Comparison of ENCODE assay signal across 1 cellular context in the genomic region with DNA sequence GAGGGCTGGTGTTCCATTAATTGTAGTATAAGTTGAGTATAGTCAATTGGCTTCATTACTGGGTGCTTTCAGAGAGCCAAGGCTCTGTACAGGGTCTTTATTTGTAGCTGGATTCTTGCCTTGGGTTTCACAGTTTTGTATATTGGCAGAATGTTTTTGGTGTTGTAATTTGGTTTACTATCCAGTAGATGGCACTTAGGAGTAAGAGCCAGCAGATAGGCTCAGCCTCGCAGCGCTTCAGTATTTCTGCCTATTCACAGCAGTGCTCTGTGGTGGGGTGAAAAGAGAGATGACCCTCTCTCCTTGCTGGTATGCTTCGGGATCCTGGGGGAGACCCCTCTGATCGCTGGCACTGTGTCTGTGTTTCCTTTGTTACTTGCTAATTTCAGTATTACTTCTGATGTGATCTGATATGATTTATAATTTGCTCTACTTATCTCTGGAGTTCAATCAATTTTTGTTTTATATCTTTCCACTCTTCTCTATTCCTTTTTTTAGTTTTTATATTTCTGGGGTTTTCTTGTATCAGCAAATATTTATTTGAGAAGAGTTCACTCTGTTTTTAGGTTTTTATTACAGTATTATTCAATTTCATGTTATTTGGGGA.
TF ChIP-seq lines count a peak whose summit lies in the region.

No MANE protein-coding gene starts in this region.

TF ChIP-seq in SK-N-SH treated with all-trans-retinoic acid at 6 μM for 48 hours, 23 proteins besides CTCF, POLR2A, EP300 and RAD21 (continued from another document):
- TF ChIP-seq, protein P1, sequence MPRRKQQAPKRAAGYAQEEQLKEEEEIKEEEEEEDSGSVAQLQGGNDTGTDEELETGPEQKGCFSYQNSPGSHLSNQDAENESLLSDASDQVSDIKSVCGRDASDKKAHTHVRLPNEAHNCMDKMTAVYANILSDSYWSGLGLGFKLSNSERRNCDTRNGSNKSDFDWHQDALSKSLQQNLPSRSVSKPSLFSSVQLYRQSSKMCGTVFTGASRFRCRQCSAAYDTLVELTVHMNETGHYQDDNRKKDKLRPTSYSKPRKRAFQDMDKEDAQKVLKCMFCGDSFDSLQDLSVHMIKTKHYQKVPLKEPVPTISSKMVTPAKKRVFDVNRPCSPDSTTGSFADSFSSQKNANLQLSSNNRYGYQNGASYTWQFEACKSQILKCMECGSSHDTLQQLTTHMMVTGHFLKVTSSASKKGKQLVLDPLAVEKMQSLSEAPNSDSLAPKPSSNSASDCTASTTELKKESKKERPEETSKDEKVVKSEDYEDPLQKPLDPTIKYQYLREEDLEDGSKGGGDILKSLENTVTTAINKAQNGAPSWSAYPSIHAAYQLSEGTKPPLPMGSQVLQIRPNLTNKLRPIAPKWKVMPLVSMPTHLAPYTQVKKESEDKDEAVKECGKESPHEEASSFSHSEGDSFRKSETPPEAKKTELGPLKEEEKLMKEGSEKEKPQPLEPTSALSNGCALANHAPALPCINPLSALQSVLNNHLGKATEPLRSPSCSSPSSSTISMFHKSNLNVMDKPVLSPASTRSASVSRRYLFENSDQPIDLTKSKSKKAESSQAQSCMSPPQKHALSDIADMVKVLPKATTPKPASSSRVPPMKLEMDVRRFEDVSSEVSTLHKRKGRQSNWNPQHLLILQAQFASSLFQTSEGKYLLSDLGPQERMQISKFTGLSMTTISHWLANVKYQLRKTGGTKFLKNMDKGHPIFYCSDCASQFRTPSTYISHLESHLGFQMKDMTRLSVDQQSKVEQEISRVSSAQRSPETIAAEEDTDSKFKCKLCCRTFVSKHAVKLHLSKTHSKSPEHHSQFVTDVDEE (CRISPR knock-in tag; IDR thresholded peaks at IDR 0.05), result no peak
- no peak for TF ChIP-seq ZC3H10 (CRISPR knock-in tag; IDR thresholded peaks at IDR 0.05)
- TF ChIP-seq ZNF565 (CRISPR knock-in tag; conservative IDR thresholded peaks at IDR 0.05; ENCODE audit: low read depth), result no peak
- no peak for TF ChIP-seq PPARA (CRISPR knock-in tag; IDR thresholded peaks at IDR 0.05; ENCODE audit: borderline replicate concordance)
- no peak for TF ChIP-seq ZFP30 (CRISPR knock-in tag; IDR thresholded peaks at IDR 0.05)
- TF ChIP-seq OSR1 (CRISPR knock-in tag; IDR thresholded peaks at IDR 0.05), result no peak
- no peak for TF ChIP-seq ZFP3 (CRISPR knock-in tag; IDR thresholded peaks at IDR 0.05)
- TF ChIP-seq GLIS3 (CRISPR knock-in tag; IDR thresholded peaks at IDR 0.05), result no peak
- TF ChIP-seq BACH2 (CRISPR knock-in tag; IDR thresholded peaks at IDR 0.05; ENCODE audit: borderline replicate concordance), result no peak
- TF ChIP-seq ZNF8 (CRISPR knock-in tag; IDR thresholded peaks at IDR 0.05), result no peak
- no peak for TF ChIP-seq PATZ1 (CRISPR knock-in tag; IDR thresholded peaks at IDR 0.05; ENCODE audit: borderline replicate concordance)
TF ChIP-seq in SK-N-SH treated with all-trans-retinoic acid at 6 μM for 48 hours: peak in this region for 0.
